8 cellular contexts compared by ENCODE assay signal in genomic region chr7:158821173-158822021, GRCh38. TPM values are rescaled to one million over a fixed set of nuclear protein-coding genes. Genes with fewer than 3 reads are reported as not detected.
DNase-seq lines count a peak whose midpoint lies in the region; ATAC-seq and TF ChIP-seq lines count a peak whose summit lies in the region.

No MANE protein-coding gene starts in this region.

- H3K36me3 Mint-ChIP-seq in activated T-cell treated with anti-CD3 and anti-CD28 coated beads, Interleukin-2, amount 50 U/mL, for 72 hours (ENCODE audit: insufficient read depth in 2 of 2) = peaks cover 0 to 4% of the 10 kb centered on the region in 2 donors

- no peaks in the 10 kb centered on the region for H3K27me3 ChIP-seq in heart left ventricle
- H3K27me3 ChIP-seq in stomach = no peaks in the 10 kb centered on the region

- no peak for TF ChIP-seq EP300 in stomach (IDR thresholded peaks at IDR 0.05)

- no peaks in the 10 kb centered on the region for H3K9me3 Mint-ChIP-seq in activated T-cell treated with anti-CD3 and anti-CD28 coated beads, Interleukin-2, amount 50 U/mL, for 72 hours

- H3K9me3 ChIP-seq in heart left ventricle = no peaks in the 10 kb centered on the region
- no peaks in the 10 kb centered on the region for H3K9me3 ChIP-seq in stomach

- ATAC-seq in activated T-cell treated with anti-CD3 and anti-CD28 coated beads, Interleukin-2, amount 50 U/mL, for 72 hours (replicated peaks in 1 of 2) = peak in 1 of 2 donors; percentile 28
- ATAC-seq in heart left ventricle (peak; percentile 3 to 53 (median 44)), GM21737 (IDR thresholded peaks at IDR 0.05; ENCODE audit: unreplicated experiment) (no peak)

- H3K27ac Mint-ChIP-seq in activated T-cell treated with anti-CD3 and anti-CD28 coated beads, Interleukin-2, amount 50 U/mL, for 72 hours = peak overlapping the region; percentile 89

- DNase-seq in activated CD8-positive, alpha-beta memory T cell treated with anti-CD3 and anti-CD28 coated beads, Interleukin-2, amount 50 U/mL, for 48 hours = peak; percentile 59
- DNase-seq in activated CD8-positive, alpha-beta memory T cell treated with anti-CD3 and anti-CD28 coated beads for 24 hours = no peak
- no peak for DNase-seq in activated T-cell treated with anti-CD3 and anti-CD28 coated beads, Interleukin-2, amount 50 U/mL, for 72 hours
- DNase-seq in heart left ventricle (no peak), stomach (no peak), NCI-H1048 (lab: John Stamatoyannopoulos, UW) (no peak), GM19238 (ENCODE audit: insufficient read length, low spot score) (no peak)

- TF ChIP-seq CTCF in heart left ventricle (IDR thresholded peaks at IDR 0.05) (no peak), stomach (IDR thresholded peaks at IDR 0.05) (no peak)

- peak in 1 of 2 donors; percentile 31 for TF ChIP-seq POLR2A in heart left ventricle (IDR thresholded peaks at IDR 0.05)
- TF ChIP-seq POLR2A in stomach (IDR thresholded peaks at IDR 0.05) = no peak

- H3K36me3 ChIP-seq in heart left ventricle = peaks cover 0 to 4% (median 0%) of the 10 kb centered on the region in 9 donors
- no peaks in the 10 kb centered on the region for H3K36me3 ChIP-seq in stomach

- H3K4me3 ChIP-seq in heart left ventricle = peak overlapping the region in 8 of 12 donors; percentile 1 to 25 (median 6)
- H3K4me3 ChIP-seq in stomach = no peak overlapping the region

- no peaks in the 10 kb centered on the region for H3K27me3 Mint-ChIP-seq in activated T-cell treated with anti-CD3 and anti-CD28 coated beads, Interleukin-2, amount 50 U/mL, for 72 hours (ENCODE audit: low read depth)

- H3K27ac ChIP-seq in heart left ventricle = peak overlapping the region; percentile 84 to 97 (median 89)
- peak overlapping the region; percentile 26 to 93 (median 76) for H3K27ac ChIP-seq in stomach

- H3K4me1 ChIP-seq in heart left ventricle (peaks cover 10 to 97% (median 73%) of the 10 kb centered on the region in 12 donors), stomach (peaks cover 34 to 86% (median 67%) of the 10 kb centered on the region in 4 donors)

- WGBS in heart left ventricle, 4 donors = 49 to 59% (median 51%) methylated on average over 14 of the region's 14 CpGs
- WGBS in stomach, 5 donors = 71 to 76% (median 73%) methylated on average over 14 of the region's 14 CpGs

- peaks cover 90% of the 10 kb centered on the region for H3K4me1 Mint-ChIP-seq in activated T-cell treated with anti-CD3 and anti-CD28 coated beads, Interleukin-2, amount 50 U/mL, for 72 hours (ENCODE audit: low read depth)

- intact Hi-C loops in heart left ventricle (cut with DNase I) = loop anchor here in 1 of 10 donors (10.0 kb wide), 1 partner anchor 117 kb away; the partner anchor contains the start of gene NCAPG2
- intact Hi-C loops in stomach (cut with DNase I; ENCODE audit: low total_unique reads) = no loop called here

- H3K4me3 Mint-ChIP-seq in activated T-cell treated with anti-CD3 and anti-CD28 coated beads, Interleukin-2, amount 50 U/mL, for 72 hours = peak overlapping the region; percentile 82 to 86

RNA-seq across cellular contexts. Expression of gene ESYT2, which starts 7.9 kb away (rescaled TPM):
- 10 to 100 TPM; 68.6 to 68.8 TPM for total RNA-seq in activated T-cell treated with anti-CD3 and anti-CD28 coated beads, Interleukin-2, amount 50 U/mL, for 72 hours
- total RNA-seq in heart left ventricle = 10 to 100 TPM; 42.8 to 91.8 (median 50.9) TPM
- 10 to 100 TPM; 16.2 to 46.4 TPM for polyA plus RNA-seq in heart left ventricle
- total RNA-seq in stomach = 100 to 1,000 TPM in 2 of 5 donors, 10 to 100 TPM in 3; 21.6 to 137 (median 62.6) TPM
- 10 to 100 TPM in 1 of 3 donors, 1 to 10 TPM in 2; 7.6 to 22.2 (median 7.8) TPM for polyA plus RNA-seq in stomach

RNA-seq across cellular contexts. Expression of gene DYNC2I1, which starts 35.0 kb away (rescaled TPM):
- total RNA-seq in activated T-cell treated with anti-CD3 and anti-CD28 coated beads, Interleukin-2, amount 50 U/mL, for 72 hours = 10 to 100 TPM; 14.2 to 14.9 TPM
- total RNA-seq in heart left ventricle (10 to 100 TPM; 15.1 to 25.7 (median 21.0) TPM), stomach (10 to 100 TPM; 12.3 to 33.5 (median 22.0) TPM)
- polyA plus RNA-seq in heart left ventricle (10 to 100 TPM; 16.2 to 40.9 TPM), stomach (1 to 10 TPM; 8.1 to 9.5 (median 8.2) TPM)

Comparison
In these comparisons a context has a peak if more than half of its experiments do, and no peak if none do; other contexts are left out.
1. H3K4me3 ChIP-seq: peak in heart left ventricle (8 of 12); none in stomach (0 of 4).